9 cellular contexts compared by ENCODE assay signal in genomic region chr15:38652998-38653397, GRCh38.
DNase-seq lines count a peak whose midpoint lies in the region; ATAC-seq and TF ChIP-seq lines count a peak whose summit lies in the region.
"Had no signal": no experiment of that assay in that cellular context is flagged by ENCODE, and none has a peak within 500 bp of the region (broad histone marks: within the 10 kb centered on the region; RNA-seq: fewer than 3 reads in every experiment).

No MANE protein-coding gene starts in this region.

- H3K4me3 ChIP-seq in colonic mucosa: no peak overlapping the region

- peak; percentile 82 for ATAC-seq in activated CD8-positive, alpha-beta T cell treated with anti-CD3 and anti-CD28 coated beads, Interleukin-2, amount 10 ng/mL, durations not matched to agents 7 days and 5 days
- ATAC-seq in GM19467 (IDR thresholded peaks at IDR 0.05; ENCODE audit: unreplicated experiment) (no peak), GM18520 (IDR thresholded peaks at IDR 0.05; ENCODE audit: unreplicated experiment) (no peak)

- no peaks in the 10 kb centered on the region for H3K36me3 ChIP-seq in colonic mucosa

- no peak for TF ChIP-seq CTCF in colonic mucosa (IDR thresholded peaks at IDR 0.05)

- intact Hi-C loops in colonic mucosa (cut with DNase I): no loop called here

- H3K27ac ChIP-seq in colonic mucosa: no peak overlapping the region

- CTCF ChIA-PET in activated CD8-positive, alpha-beta T cell treated with anti-CD3 and anti-CD28 coated beads, Interleukin-2, amount 10 ng/mL, durations not matched to agents 7 days and 5 days (lab: Charles Lee): interaction anchor here (0.7 to 31.2 kb wide), 31 partner anchors 8 to 972 kb away, joined by 3 to 803 read pairs (median 4); partner anchors contain the start of gene RASGRP1

- peaks cover 85% of the 10 kb centered on the region for H3K4me1 Mint-ChIP-seq in activated CD8-positive, alpha-beta T cell treated with anti-CD3 and anti-CD28 coated beads, Interleukin-2, amount 10 ng/mL, durations not matched to agents 7 days and 5 days (ENCODE audit: low read depth)

- H3K4me3 Mint-ChIP-seq in activated CD8-positive, alpha-beta T cell treated with anti-CD3 and anti-CD28 coated beads, Interleukin-2, amount 10 ng/mL, durations not matched to agents 7 days and 5 days: peak overlapping the region; percentile 80

- no peaks in the 10 kb centered on the region for H3K9me3 ChIP-seq in colonic mucosa

- peak; percentile 29 for DNase-seq in NAMALWA (ENCODE audit: low spot score)
- DNase-seq in activated CD8-positive, alpha-beta T cell treated with anti-CD3 and anti-CD28 coated beads, Interleukin-2, amount 10 ng/mL, durations not matched to agents 7 days and 5 days: peak; percentile 92
- DNase-seq in colonic mucosa: peak; percentile 26
- peak; percentile 61 to 94 (median 81) for DNase-seq in stimulated activated naive CD4-positive, alpha-beta T cell (lab: John Stamatoyannopoulos, UW)
- DNase-seq in COLO668 (lab: John Stamatoyannopoulos, UW; ENCODE audit: unreplicated experiment): no peak
- no peak for DNase-seq in NCI-H1048 (lab: John Stamatoyannopoulos, UW)
- DNase-seq: OCI-M1 had no signal

- H3K4me1 ChIP-seq in colonic mucosa: no peaks in the 10 kb centered on the region

- peaks cover 10% of the 10 kb centered on the region for H3K9me3 Mint-ChIP-seq in activated CD8-positive, alpha-beta T cell treated with anti-CD3 and anti-CD28 coated beads, Interleukin-2, amount 10 ng/mL, durations not matched to agents 7 days and 5 days (ENCODE audit: insufficient read depth)

- no peak overlapping the region for H3K9ac ChIP-seq in colonic mucosa (ENCODE audit: low read depth in 2 of 2, low read length in 2 of 2)

- peak overlapping the region; percentile 95 for H3K27ac Mint-ChIP-seq in activated CD8-positive, alpha-beta T cell treated with anti-CD3 and anti-CD28 coated beads, Interleukin-2, amount 10 ng/mL, durations not matched to agents 7 days and 5 days

- POLR2A ChIA-PET in activated CD8-positive, alpha-beta T cell treated with anti-CD3 and anti-CD28 coated beads, Interleukin-2, amount 10 ng/mL, durations not matched to agents 7 days and 5 days (lab: Charles Lee): interaction anchor here (0.6 to 8.2 kb wide), 18 partner anchors 9 to 155 kb away, joined by 3 to 254 read pairs (median 7); partner anchors contain the start of gene RASGRP1

- H3K27me3 ChIP-seq in colonic mucosa: no peaks in the 10 kb centered on the region

- no peaks in the 10 kb centered on the region for H3K27me3 Mint-ChIP-seq in activated CD8-positive, alpha-beta T cell treated with anti-CD3 and anti-CD28 coated beads, Interleukin-2, amount 10 ng/mL, durations not matched to agents 7 days and 5 days (ENCODE audit: low read depth)

- H3K36me3 Mint-ChIP-seq in activated CD8-positive, alpha-beta T cell treated with anti-CD3 and anti-CD28 coated beads, Interleukin-2, amount 10 ng/mL, durations not matched to agents 7 days and 5 days (ENCODE audit: low read depth): peaks cover 27% of the 10 kb centered on the region

Comparison
In these comparisons a context has a peak if more than half of its experiments do, and no peak if none do; other contexts are left out.
1. DNase-seq: peak in NAMALWA (single experiment), activated CD8-positive, alpha-beta T cell treated with anti-CD3 and anti-CD28 coated beads, Interleukin-2, amount 10 ng/mL, durations not matched to agents 7 days and 5 days (single experiment), colonic mucosa (single experiment) and stimulated activated naive CD4-positive, alpha-beta T cell (6 of 6); none in COLO668 (single experiment) and NCI-H1048 (single experiment).